ENCODE assay signal across 12 cellular contexts in the genomic region with DNA sequence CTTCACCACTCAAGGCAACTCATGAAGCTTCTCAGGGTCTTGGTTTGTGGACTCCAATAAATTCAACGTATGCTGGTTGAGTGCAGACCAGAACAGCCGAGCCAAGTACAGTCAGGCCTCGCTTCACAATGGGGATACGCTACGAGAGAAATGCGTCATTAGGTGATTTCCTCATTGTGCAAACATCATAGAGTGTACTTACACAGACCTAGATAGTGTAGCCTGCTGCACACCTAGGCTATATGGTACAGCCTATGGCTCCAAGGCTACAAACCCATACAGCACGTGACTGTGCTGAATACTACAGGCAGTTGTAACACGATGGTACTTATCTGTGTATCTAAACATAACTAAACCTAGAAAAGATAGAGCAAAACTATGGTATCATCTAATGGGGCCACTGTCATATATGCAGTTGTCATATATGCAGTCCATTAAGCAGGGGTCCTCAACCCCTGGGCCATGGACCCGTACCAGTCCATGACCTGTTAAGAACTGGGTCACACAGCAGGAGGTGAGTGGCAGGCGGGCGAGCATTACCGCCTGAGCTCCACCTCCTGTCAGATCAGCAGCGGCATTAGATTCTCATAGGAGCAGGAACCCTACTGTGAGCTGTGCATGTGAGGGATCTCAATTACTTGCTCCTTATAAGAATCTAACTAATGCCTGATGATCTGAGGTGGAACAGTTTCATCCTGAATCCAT. TPM values are rescaled to one million over a fixed set of nuclear protein-coding genes. Genes with fewer than 3 reads are reported as not detected.
DNase-seq lines count a peak whose midpoint lies in the region; ATAC-seq and TF ChIP-seq lines count a peak whose summit lies in the region.
"Had no signal": no experiment of that assay in that cellular context is flagged by ENCODE, and none has a peak within 500 bp of the region (broad histone marks: within the 10 kb centered on the region; RNA-seq: fewer than 3 reads in every experiment).

No MANE protein-coding gene starts in this region.

- H2BK120ac ChIP-seq in H9 (ENCODE audit: low read depth, low read length, poor library complexity, severe bottlenecking), result no peak overlapping the region

- H2BK20ac ChIP-seq in H9 (ENCODE audit: low read depth, low read length, poor library complexity, severe bottlenecking), result no peak overlapping the region

- peak; percentile 40 for ATAC-seq in HG02610 (IDR thresholded peaks at IDR 0.05; ENCODE audit: unreplicated experiment)
- peak; percentile 41 to 57 for ATAC-seq in natural killer cell treated with Interleukin-12 subunit alpha and Interleukin-12 subunit beta and Interleukin-15 and Interleukin-18, amount 100 ng/mL, for 72 hours

- peaks cover 34% of the 10 kb centered on the region for H3K9me3 ChIP-seq in H9 (ENCODE audit: control insufficient read depth, low read depth, low read length)
- H3K9me3 ChIP-seq: heart right ventricle, ovary had no signal

- peaks cover 47% of the 10 kb centered on the region for H3K27me3 Mint-ChIP-seq in activated CD4-positive, alpha-beta T cell treated with anti-CD3 and anti-CD28 coated beads, Interleukin-2, amount 10 ng/mL, durations not matched to agents 24 days and 14 days
- H3K27me3 Mint-ChIP-seq in natural killer cell treated with Interleukin-12 subunit alpha and Interleukin-12 subunit beta and Interleukin-15 and Interleukin-18, amount 100 ng/mL, for 72 hours, result peaks cover 0 to 31% of the 10 kb centered on the region in 2 donors
- H3K27me3 Mint-ChIP-seq in H9 (ENCODE audit: low read depth), result no peaks in the 10 kb centered on the region; the same call in 1 of the 2 replicates

- TF ChIP-seq CTCF in H9 (conservative IDR thresholded peaks at IDR 0.05), result no peak

- no peak overlapping the region for H3K4ac ChIP-seq in H9 (ENCODE audit: low read depth, low read length)

- DNase-seq in activated CD4-positive, alpha-beta T cell treated with anti-CD3 and anti-CD28 coated beads, Interleukin-2, amount 10 ng/mL, durations not matched to agents 24 days and 14 days, result no peak
- DNase-seq in activated CD4-positive, alpha-beta T cell treated with anti-CD3 and anti-CD28 coated beads for 1 hour, result no peak
- DNase-seq in T-helper 22 cell (ENCODE audit: low read depth), result peak; percentile 47
- no peak for DNase-seq in natural killer cell treated with Interleukin-12 subunit alpha and Interleukin-12 subunit beta and Interleukin-15 and Interleukin-18, amount 100 ng/mL, for 72 hours (ENCODE audit: low spot score)
- DNase-seq in inferior parietal cortex (ENCODE audit: extremely low spot score), result no peak
- DNase-seq in cerebellar cortex (ENCODE audit: low spot score), result no peak
- no peak for DNase-seq in H9
- DNase-seq: heart right ventricle, NCI-H524, ovary had no signal

- H3K4me1 Mint-ChIP-seq in activated CD4-positive, alpha-beta T cell treated with anti-CD3 and anti-CD28 coated beads, Interleukin-2, amount 10 ng/mL, durations not matched to agents 24 days and 14 days, result peaks cover 32% of the 10 kb centered on the region
- peaks cover 40 to 50% of the 10 kb centered on the region in 2 donors for H3K4me1 Mint-ChIP-seq in natural killer cell treated with Interleukin-12 subunit alpha and Interleukin-12 subunit beta and Interleukin-15 and Interleukin-18, amount 100 ng/mL, for 72 hours (ENCODE audit: low read depth in 2 of 2)
- peaks cover 12% of the 10 kb centered on the region in 2 experiments for H3K4me1 Mint-ChIP-seq in H9

- no peaks in the 10 kb centered on the region for H3K27me3 ChIP-seq in H9 (ENCODE audit: insufficient read depth, low read length)
- H3K27me3 ChIP-seq: cardiac muscle cell, ovary had no signal

- intact Hi-C loops in activated CD4-positive, alpha-beta T cell treated with anti-CD3 and anti-CD28 coated beads, Interleukin-2, amount 10 ng/mL, durations not matched to agents 24 days and 14 days (cut with micrococcal nuclease), result no loop called here

- no peak overlapping the region for H2BK12ac ChIP-seq in H9 (ENCODE audit: insufficient read length, low read depth, low read length)

- H3K9ac ChIP-seq in H9 (ENCODE audit: extremely low read depth, insufficient read length, low read length), result no peak overlapping the region

- H3K36me3 Mint-ChIP-seq in activated CD4-positive, alpha-beta T cell treated with anti-CD3 and anti-CD28 coated beads, Interleukin-2, amount 10 ng/mL, durations not matched to agents 24 days and 14 days (ENCODE audit: low read depth), result no peaks in the 10 kb centered on the region
- no peaks in the 10 kb centered on the region for H3K36me3 Mint-ChIP-seq in natural killer cell treated with Interleukin-12 subunit alpha and Interleukin-12 subunit beta and Interleukin-15 and Interleukin-18, amount 100 ng/mL, for 72 hours
- H3K36me3 Mint-ChIP-seq in H9 (ENCODE audit: insufficient read depth in 1 of 3, low read depth in 3 of 3), result peaks cover 3 to 13% (median 5%) of the 10 kb centered on the region in 3 experiments; a peak in 5 of 7 replicates

- no peak overlapping the region for H3K27ac Mint-ChIP-seq in activated CD4-positive, alpha-beta T cell treated with anti-CD3 and anti-CD28 coated beads, Interleukin-2, amount 10 ng/mL, durations not matched to agents 24 days and 14 days
- peak overlapping the region; percentile 63 to 66 for H3K27ac Mint-ChIP-seq in natural killer cell treated with Interleukin-12 subunit alpha and Interleukin-12 subunit beta and Interleukin-15 and Interleukin-18, amount 100 ng/mL, for 72 hours
- no peak overlapping the region for H3K27ac Mint-ChIP-seq in H9

- no peaks in the 10 kb centered on the region for H3K23me2 ChIP-seq in H9 (ENCODE audit: insufficient read length, low read depth, low read length, poor library complexity, severe bottlenecking)

- H3T11ph ChIP-seq in H9 (ENCODE audit: low read length), result no peak overlapping the region

- no peak overlapping the region for H4K8ac ChIP-seq in H9 (replicated peaks; ENCODE audit: insufficient read length, low read depth, low read length)

- no peak overlapping the region for H3K27ac ChIP-seq in H9 (ENCODE audit: insufficient read length, low read depth, low read length)
- H3K27ac ChIP-seq: cardiac muscle cell, ovary had no signal

- no peak overlapping the region for H3K4me2 ChIP-seq in H9 (ENCODE audit: insufficient read depth, insufficient read length, low read length)

- no peaks in the 10 kb centered on the region for H3K9me3 Mint-ChIP-seq in activated CD4-positive, alpha-beta T cell treated with anti-CD3 and anti-CD28 coated beads, Interleukin-2, amount 10 ng/mL, durations not matched to agents 24 days and 14 days
- no peaks in the 10 kb centered on the region for H3K9me3 Mint-ChIP-seq in natural killer cell treated with Interleukin-12 subunit alpha and Interleukin-12 subunit beta and Interleukin-15 and Interleukin-18, amount 100 ng/mL, for 72 hours
- peaks cover 68 to 76% of the 10 kb centered on the region in 2 experiments for H3K9me3 Mint-ChIP-seq in H9

- H3K4me1 ChIP-seq in H9 (ENCODE audit: insufficient read depth, low read length), result no peaks in the 10 kb centered on the region; the same call in 1 of the 2 replicates

- no peak overlapping the region for H3K23ac ChIP-seq in H9 (ENCODE audit: insufficient read length, low read depth, low read length)

- no peak overlapping the region for H4K91ac ChIP-seq in H9 (ENCODE audit: insufficient read length, low read depth, low read length)

- H3K79me2 ChIP-seq in H9 (ENCODE audit: insufficient read depth, low read length), result no peaks in the 10 kb centered on the region

- no peak overlapping the region for H2BK15ac ChIP-seq in H9 (ENCODE audit: low read depth, low read length)

- H3K79me1 ChIP-seq in H9 (ENCODE audit: insufficient read depth, low read depth, low read length, poor library complexity, severe bottlenecking), result no peaks in the 10 kb centered on the region

- H2BK5ac ChIP-seq in H9 (ENCODE audit: insufficient read length, low read length), result no peak overlapping the region

- H3K56ac ChIP-seq in H9 (ENCODE audit: insufficient read length, low read depth, low read length), result no peak overlapping the region

- no peak overlapping the region for H4K5ac ChIP-seq in H9 (ENCODE audit: insufficient read length, low read depth, low read length)

- no peaks in the 10 kb centered on the region for H4K20me1 ChIP-seq in H9 (ENCODE audit: control insufficient read depth, insufficient read depth, insufficient read length)

- no peak overlapping the region for H3K14ac ChIP-seq in H9 (ENCODE audit: insufficient read depth, low read length)

- WGBS in H9 (ENCODE audit: extremely low coverage, insufficient read length, low lambda C conversion rate), result no CpG with 5 or more reads among the region's 13 CpGs

- peak overlapping the region; percentile 53 for H3K4me3 Mint-ChIP-seq in activated CD4-positive, alpha-beta T cell treated with anti-CD3 and anti-CD28 coated beads, Interleukin-2, amount 10 ng/mL, durations not matched to agents 24 days and 14 days
- H3K4me3 Mint-ChIP-seq in natural killer cell treated with Interleukin-12 subunit alpha and Interleukin-12 subunit beta and Interleukin-15 and Interleukin-18, amount 100 ng/mL, for 72 hours, result peak overlapping the region; percentile 80
- no peak overlapping the region; a peak in 1 of 5 replicates for H3K4me3 Mint-ChIP-seq in H9

- no peak overlapping the region for H2AK5ac ChIP-seq in H9 (ENCODE audit: insufficient read length, low read length)

- no peak overlapping the region for H3K18ac ChIP-seq in H9 (ENCODE audit: insufficient read length, low read depth, low read length)

- H2AFZ ChIP-seq in H9 (ENCODE audit: low read length), result no peak overlapping the region

RNA-seq across cellular contexts. Expression of a gene that starts 31.5 kb away (rescaled TPM):
- 0.19 and 0.21 TPM in 2 replicates for total RNA-seq in activated CD4-positive, alpha-beta T cell treated with anti-CD3 and anti-CD28 coated beads, Interleukin-2, amount 10 ng/mL, durations not matched to agents 24 days and 14 days
- under 1 TPM; 0.33 to 0.75 TPM for total RNA-seq in natural killer cell treated with Interleukin-12 subunit alpha and Interleukin-12 subunit beta and Interleukin-15 and Interleukin-18, amount 100 ng/mL, for 72 hours
- 1.1 and 1.2 TPM in 2 replicates for total RNA-seq in H9 (2021)

Comparison
In these comparisons a context has a peak if more than half of its experiments do, and no peak if none do; other contexts are left out.
1. H3K27ac Mint-ChIP-seq: peak in natural killer cell treated with Interleukin-12 subunit alpha and Interleukin-12 subunit beta and Interleukin-15 and Interleukin-18, amount 100 ng/mL, for 72 hours (2 of 2); none in activated CD4-positive, alpha-beta T cell treated with anti-CD3 and anti-CD28 coated beads, Interleukin-2, amount 10 ng/mL, durations not matched to agents 24 days and 14 days (single experiment) and H9 (0 of 3).
2. H3K4me3 Mint-ChIP-seq: peak in activated CD4-positive, alpha-beta T cell treated with anti-CD3 and anti-CD28 coated beads, Interleukin-2, amount 10 ng/mL, durations not matched to agents 24 days and 14 days (single experiment) and natural killer cell treated with Interleukin-12 subunit alpha and Interleukin-12 subunit beta and Interleukin-15 and Interleukin-18, amount 100 ng/mL, for 72 hours (single experiment); none in H9 (0 of 2).